In genomic region chr7:73722785-73723184, GRCh38 we compare ENCODE assay signal across 1 cellular context.
TF ChIP-seq lines count a peak whose summit lies in the region.

No MANE protein-coding gene starts in this region.

TF ChIP-seq in HepG2, 621 proteins besides CTCF, POLR2A, EP300 and RAD21:
- TF ChIP-seq ZNF263 (CRISPR knock-in tag; IDR thresholded peaks at IDR 0.05) (0 out of 2 replicates have a peak, but pooled peaks have one; percentile 61), SIX1 (CRISPR knock-in tag; IDR thresholded peaks at IDR 0.05; ENCODE audit: borderline replicate concordance) (no peak)
